ENCODE assay signal across 7 cellular contexts in the genomic region with DNA sequence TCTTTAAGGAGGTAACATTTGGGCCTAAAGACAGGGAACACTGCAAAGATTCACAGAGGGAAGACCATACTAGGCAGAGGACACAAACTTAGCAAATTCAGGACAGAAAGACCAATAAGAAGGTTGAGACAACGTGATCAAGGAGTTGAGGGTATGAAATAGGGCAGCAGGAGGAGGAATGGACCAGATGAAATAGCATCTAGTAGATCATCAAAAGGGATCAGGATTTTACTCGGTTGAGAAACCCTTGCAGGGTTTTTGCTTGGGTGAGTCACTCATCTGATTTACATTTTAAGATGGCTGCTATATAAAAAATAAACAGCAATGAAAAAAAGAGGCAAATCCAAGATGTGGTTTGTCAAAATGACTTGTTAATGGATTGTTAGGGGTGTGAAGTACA. TPM values are rescaled to one million over a fixed set of nuclear protein-coding genes. Genes with fewer than 3 reads are reported as not detected.
DNase-seq lines count a peak whose midpoint lies in the region; ATAC-seq and TF ChIP-seq lines count a peak whose summit lies in the region.

No MANE protein-coding gene starts in this region.

- no peak overlapping the region for H4K12ac ChIP-seq in trophoblast cell (ENCODE audit: low read depth, low read length)

- no peak overlapping the region for H2BK12ac ChIP-seq in trophoblast cell (ENCODE audit: low read length)

- no peak overlapping the region for H3K9ac ChIP-seq in trophoblast cell (ENCODE audit: low read length)

- H3K27me3 ChIP-seq in trophoblast cell (ENCODE audit: insufficient read depth, low read length): no peaks in the 10 kb centered on the region

- H2AFZ ChIP-seq in trophoblast cell (ENCODE audit: insufficient read depth, low read length, poor library complexity): no peak overlapping the region

- H3K79me2 ChIP-seq in trophoblast cell (ENCODE audit: control insufficient read depth, insufficient read depth, low read length, poor library complexity): peaks cover 23% of the 10 kb centered on the region

- no peak overlapping the region for H3K23ac ChIP-seq in trophoblast cell (ENCODE audit: low read length)

- no peak overlapping the region for H3K14ac ChIP-seq in trophoblast cell (ENCODE audit: low read length)

- no peak for ATAC-seq in HG03045 (IDR thresholded peaks at IDR 0.05; ENCODE audit: unreplicated experiment)

- DNase-seq in ELR (ENCODE audit: low read depth) (peak; percentile 71), MV-4-11 (lab: John Stamatoyannopoulos, UW) (peak; percentile 26), chondrocyte (ENCODE audit: low spot score) (no peak), trophoblast cell (peak in 1 of 2 donors; percentile 32), GDM1 (lab: John Stamatoyannopoulos, UW) (no peak)
- no peak for DNase-seq in stimulated activated CD4-positive, alpha-beta T cell treated with anti-CD3 and anti-CD28 coated beads, Interleukin-2, amount 100 ng/mL, for 24 hours

- peaks cover 6% of the 10 kb centered on the region for H3K79me1 ChIP-seq in trophoblast cell (ENCODE audit: low read length)

- H3K4me2 ChIP-seq in trophoblast cell (ENCODE audit: low read length): no peak overlapping the region

- peaks cover 70% of the 10 kb centered on the region for H3K4me1 Mint-ChIP-seq in chondrocyte (ENCODE audit: low read depth)

- H3K9me3 ChIP-seq in trophoblast cell (ENCODE audit: insufficient read depth, low read depth, low read length): no peaks in the 10 kb centered on the region

- H3K4me1 ChIP-seq in trophoblast cell (ENCODE audit: control insufficient read depth in 1 of 2, insufficient read depth in 2 of 2, low read length in 2 of 2): peaks cover 0 to 5% of the 10 kb centered on the region in 2 experiments

- H3K4ac ChIP-seq in trophoblast cell (ENCODE audit: low read depth, low read length): peak overlapping the region; percentile 99

- peak overlapping the region; percentile 74 for H3K27ac Mint-ChIP-seq in chondrocyte (ENCODE audit: unreplicated experiment)

- no peaks in the 10 kb centered on the region for H3K27me3 Mint-ChIP-seq in chondrocyte (ENCODE audit: low read depth)

- no peak overlapping the region for H3K18ac ChIP-seq in trophoblast cell (ENCODE audit: low read length)

- H3K36me3 Mint-ChIP-seq in chondrocyte (ENCODE audit: low read depth): peaks cover 4% of the 10 kb centered on the region

- no peak overlapping the region for H3K4me3 Mint-ChIP-seq in chondrocyte (ENCODE audit: unreplicated experiment)

- no CpG with 5 or more reads among the region's 2 CpGs for WGBS in trophoblast cell (ENCODE audit: extremely low coverage, insufficient coverage, insufficient read length)

- no peak overlapping the region for H2AK5ac ChIP-seq in trophoblast cell (ENCODE audit: low read length)

- H4K8ac ChIP-seq in trophoblast cell (ENCODE audit: low read depth, low read length): no peak overlapping the region

- no peak for TF ChIP-seq CTCF in chondrocyte (IDR thresholded peaks at IDR 0.05)

- H3K9me3 Mint-ChIP-seq in chondrocyte (ENCODE audit: low read depth): no peaks in the 10 kb centered on the region

- peak overlapping the region; percentile 52 for H2BK5ac ChIP-seq in trophoblast cell (ENCODE audit: low read depth, low read length, poor library complexity)

- no peak overlapping the region for H2BK120ac ChIP-seq in trophoblast cell (ENCODE audit: insufficient read depth, low read length, poor library complexity)

- H3K36me3 ChIP-seq in trophoblast cell (ENCODE audit: control insufficient read depth in 1 of 2, insufficient read depth in 2 of 2, low read length in 2 of 2): peaks cover 0 to 2% of the 10 kb centered on the region in 2 experiments

- no peak overlapping the region for H4K91ac ChIP-seq in trophoblast cell (ENCODE audit: low read depth, low read length)

- H3K27ac ChIP-seq in trophoblast cell (ENCODE audit: low read depth, low read length): no peak overlapping the region

- no peak overlapping the region for H3K4me3 ChIP-seq in trophoblast cell (ENCODE audit: low read depth, low read length)

RNA-seq across cellular contexts. Expression of a gene that starts 4.7 kb away (rescaled TPM):
- 135 to 142 TPM (median 139 TPM) in 3 replicates for total RNA-seq in chondrocyte
- polyA plus RNA-seq in trophoblast cell (2013): 141 and 143 TPM in 2 replicates

RNA-seq across cellular contexts. Expression of a gene that starts 34.8 kb away (rescaled TPM):
- total RNA-seq in chondrocyte: 0.85 to 1.7 TPM (median 1.0 TPM) in 3 replicates
- 12.4 and 12.5 TPM in 2 replicates for polyA plus RNA-seq in trophoblast cell (2013)

Comparison
In these comparisons a context has a peak if more than half of its experiments do, and no peak if none do; other contexts are left out.
1. DNase-seq: peak in ELR (single experiment) and MV-4-11 (single experiment); none in chondrocyte (single experiment), stimulated activated CD4-positive, alpha-beta T cell treated with anti-CD3 and anti-CD28 coated beads, Interleukin-2, amount 100 ng/mL, for 24 hours (0 of 2) and GDM1 (single experiment).